ENCODE assay signal across 1 cellular context in genomic region chr6:131372535-131372934, GRCh38.
TF ChIP-seq lines count a peak whose summit lies in the region.

No MANE protein-coding gene starts in this region.

TF ChIP-seq in GM23338, 12 proteins besides CTCF, POLR2A, EP300 and RAD21 (continued from another document):
- TF ChIP-seq ZNF462 (CRISPR knock-in tag; IDR thresholded peaks at IDR 0.05) (no peak), JUNB (IDR thresholded peaks at IDR 0.05; ENCODE audit: unreplicated experiment) (no peak), EZH2phosphoT487 (IDR thresholded peaks at IDR 0.05; ENCODE audit: unreplicated experiment) (no peak), STAT1 (IDR thresholded peaks at IDR 0.05; ENCODE audit: unreplicated experiment) (no peak), EZH2 (IDR thresholded peaks at IDR 0.05; ENCODE audit: low read depth, unreplicated experiment) (no peak), CREB1 (CRISPR knock-in tag; IDR thresholded peaks at IDR 0.05; ENCODE audit: low read depth) (no peak)
- TF ChIP-seq, protein P1, sequence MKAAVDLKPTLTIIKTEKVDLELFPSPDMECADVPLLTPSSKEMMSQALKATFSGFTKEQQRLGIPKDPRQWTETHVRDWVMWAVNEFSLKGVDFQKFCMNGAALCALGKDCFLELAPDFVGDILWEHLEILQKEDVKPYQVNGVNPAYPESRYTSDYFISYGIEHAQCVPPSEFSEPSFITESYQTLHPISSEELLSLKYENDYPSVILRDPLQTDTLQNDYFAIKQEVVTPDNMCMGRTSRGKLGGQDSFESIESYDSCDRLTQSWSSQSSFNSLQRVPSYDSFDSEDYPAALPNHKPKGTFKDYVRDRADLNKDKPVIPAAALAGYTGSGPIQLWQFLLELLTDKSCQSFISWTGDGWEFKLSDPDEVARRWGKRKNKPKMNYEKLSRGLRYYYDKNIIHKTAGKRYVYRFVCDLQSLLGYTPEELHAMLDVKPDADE (IDR thresholded peaks at IDR 0.05): no peak
